Comparison of ENCODE assay signal across 8 cellular contexts in genomic region chr10:3935933-3936359, GRCh38.
A peak's percentile ranks its signal among the peaks of the same experiment; 100 is the strongest.
DNase-seq lines count a peak whose midpoint lies in the region; TF ChIP-seq lines count a peak whose summit lies in the region.

No MANE protein-coding gene starts in this region.

- no peak for TF ChIP-seq POLR2A in adrenal gland (IDR thresholded peaks at IDR 0.05)

- no peak overlapping the region for H3K14ac ChIP-seq in mesenchymal stem cell (ENCODE audit: low read length in 2 of 2)

- no peaks in the 10 kb centered on the region for H3K9me3 ChIP-seq in MG63
- H3K9me3 ChIP-seq in mesenchymal stem cell (ENCODE audit: control insufficient read depth, low read length), result no peaks in the 10 kb centered on the region
- no peaks in the 10 kb centered on the region for H3K9me3 ChIP-seq in adrenal gland (replicated peaks in 1 of 3)

- H3K4me2 ChIP-seq in mesenchymal stem cell (ENCODE audit: low read length, poor library complexity, severe bottlenecking), result no peak overlapping the region

- no peak overlapping the region for H4K8ac ChIP-seq in mesenchymal stem cell (ENCODE audit: low read length)

- DNase-seq in A172 (ENCODE audit: low spot score), result peak; percentile 30
- DNase-seq in MG63, result peak; percentile 77
- peak; percentile 29 to 50 for DNase-seq in cardiac fibroblast (ENCODE audit: low read depth in 2 of 2)
- peak; percentile 39 for DNase-seq in mesenchymal stem cell
- DNase-seq in NK-92 (lab: John Stamatoyannopoulos, UW; ENCODE audit: unreplicated experiment), result no peak
- no peak for DNase-seq in OCI-M1 (lab: John Stamatoyannopoulos, UW)
- DNase-seq in adrenal gland, result no peak
- no peak for DNase-seq in GF-D8 (lab: John Stamatoyannopoulos, UW)

- no peak overlapping the region for H2AFZ ChIP-seq in mesenchymal stem cell (ENCODE audit: low read depth, low read length)

- H4K91ac ChIP-seq in mesenchymal stem cell (ENCODE audit: low read length), result no peak overlapping the region

- H3K27ac ChIP-seq in mesenchymal stem cell (ENCODE audit: low read length, poor library complexity, severe bottlenecking) (no peak overlapping the region), adrenal gland (peak overlapping the region in 2 of 5 donors; percentile 38 to 48)

- H3K23ac ChIP-seq in mesenchymal stem cell (ENCODE audit: low read length in 2 of 2), result no peak overlapping the region

- intact Hi-C loops in adrenal gland (cut with DNase I), result no loop called here

- no peak overlapping the region for H2BK120ac ChIP-seq in mesenchymal stem cell (ENCODE audit: low read depth, low read length)

- H3K36me3 ChIP-seq in MG63 (no peaks in the 10 kb centered on the region), mesenchymal stem cell (ENCODE audit: control insufficient read depth in 1 of 2, insufficient read depth in 2 of 2, low read depth in 1 of 2, low read length in 2 of 2) (no peaks in the 10 kb centered on the region), adrenal gland (replicated peaks in 1 of 2) (no peaks in the 10 kb centered on the region)

- no peak overlapping the region for H2AK5ac ChIP-seq in mesenchymal stem cell (ENCODE audit: low read length, severe bottlenecking)

- no peak overlapping the region for H2BK15ac ChIP-seq in mesenchymal stem cell (ENCODE audit: low read depth, poor library complexity, severe bottlenecking)

- peak overlapping the region; percentile 90 for H3K9ac ChIP-seq in mesenchymal stem cell (ENCODE audit: low read length)

- H3K4me3 ChIP-seq in MG63, result peak overlapping the region; percentile 13
- no peak overlapping the region for H3K4me3 ChIP-seq in cardiac fibroblast (replicated peaks in 1 of 2; ENCODE audit: low read depth in 2 of 2, low read length in 2 of 2)
- H3K4me3 ChIP-seq in mesenchymal stem cell (ENCODE audit: insufficient read depth in 1 of 2, low read depth in 1 of 2, low read length in 2 of 2), result no peak overlapping the region
- H3K4me3 ChIP-seq in adrenal gland, result no peak overlapping the region

- H3K18ac ChIP-seq in mesenchymal stem cell (ENCODE audit: low read depth in 1 of 2, low read length in 2 of 2), result no peak overlapping the region

- WGBS in mesenchymal stem cell, result 75% methylated on average over 9 of the region's 9 CpGs
- WGBS in adrenal gland, 4 donors, result 63 to 69% (median 65%) methylated on average over 9 of the region's 9 CpGs

- no peak overlapping the region for H3K4ac ChIP-seq in mesenchymal stem cell (ENCODE audit: low read depth in 1 of 2, low read length in 2 of 2)

- no peak overlapping the region for H2BK5ac ChIP-seq in mesenchymal stem cell (ENCODE audit: low read depth, low read length, poor library complexity, severe bottlenecking)

- H3K27me3 ChIP-seq in MG63, result no peaks in the 10 kb centered on the region
- no peaks in the 10 kb centered on the region for H3K27me3 ChIP-seq in mesenchymal stem cell (ENCODE audit: control insufficient read depth in 1 of 2, insufficient read depth in 1 of 2, low read length in 2 of 2)
- no peaks in the 10 kb centered on the region for H3K27me3 ChIP-seq in adrenal gland

- H2BK12ac ChIP-seq in mesenchymal stem cell (ENCODE audit: low read length in 2 of 2), result no peak overlapping the region

- TF ChIP-seq CTCF in cardiac fibroblast (IDR thresholded peaks at IDR 0.05; ENCODE audit: low read depth, low read length) (no peak), adrenal gland (IDR thresholded peaks at IDR 0.05) (no peak)

- H3K4me1 ChIP-seq in mesenchymal stem cell (ENCODE audit: control insufficient read depth, insufficient read depth, low read depth, low read length) (no peaks in the 10 kb centered on the region), adrenal gland (replicated peaks in 1 of 2) (no peaks in the 10 kb centered on the region)

- H3K79me1 ChIP-seq in mesenchymal stem cell (replicated peaks; ENCODE audit: low read length, poor library complexity, severe bottlenecking), result no peaks in the 10 kb centered on the region

Comparison
In these comparisons a context has a peak if more than half of its experiments do, and no peak if none do; other contexts are left out.
1. DNase-seq: peak in A172 (single experiment), MG63 (single experiment), cardiac fibroblast (2 of 2) and mesenchymal stem cell (single experiment); none in NK-92 (single experiment), OCI-M1 (single experiment), adrenal gland (0 of 7) and GF-D8 (single experiment).